28 cellular contexts compared by ENCODE assay signal in genomic region chr6:50276771-50277261, GRCh38.
"Had no signal": no experiment of that assay in that cellular context is flagged by ENCODE, and none has a peak within 500 bp of the region (broad histone marks: within the 10 kb centered on the region; RNA-seq: fewer than 3 reads in every experiment).

No MANE protein-coding gene starts in this region.

- DNase-seq: colonic mucosa; cortex of kidney; dermis blood vessel endothelial cell; dorsolateral prefrontal cortex; effector CD4-positive, alpha-beta T cell; effector CD8-positive, alpha-beta T cell; effector memory CD4-positive, alpha-beta T cell; effector memory CD8-positive, alpha-beta T cell; endodermal cell; erythroblast; esophagus squamous epithelium; foreskin fibroblast; foreskin keratinocyte; foreskin melanocyte; gastrocnemius medialis; glutamatergic neuron; head of caudate nucleus; heart left ventricle; heart right ventricle had no signal

- H3K27ac ChIP-seq: colonic mucosa, coronary artery, dorsolateral prefrontal cortex, epithelial cell of prostate, esophagus muscularis mucosa, esophagus squamous epithelium, foreskin keratinocyte, gastrocnemius medialis, gastroesophageal sphincter, heart left ventricle, heart right ventricle had no signal

- ATAC-seq: effector memory CD8-positive, alpha-beta T cell; esophagus mucosa; foreskin keratinocyte; gastrocnemius medialis; gastroesophageal sphincter; heart left ventricle; heart right ventricle had no signal

- FAIRE-seq: colon, endometrium, endothelial cell of umbilical vein, frontal cortex had no signal

- H3K27me3 ChIP-seq: colonic mucosa, esophagus muscularis mucosa, esophagus squamous epithelium, foreskin keratinocyte, gastrocnemius medialis, gastroesophageal sphincter, heart left ventricle, heart right ventricle had no signal

- H3K36me3 ChIP-seq: colonic mucosa, esophagus muscularis mucosa, esophagus squamous epithelium, gastrocnemius medialis, gastroesophageal sphincter, heart left ventricle, heart right ventricle had no signal

- H3K9me3 ChIP-seq: colonic mucosa, esophagus muscularis mucosa, esophagus squamous epithelium, gastrocnemius medialis, gastroesophageal sphincter, heart left ventricle had no signal

- H3K4me1 ChIP-seq: colonic mucosa, esophagus muscularis mucosa, esophagus squamous epithelium, foreskin keratinocyte, gastrocnemius medialis, gastroesophageal sphincter, heart left ventricle, heart right ventricle had no signal

- H3K4me3 ChIP-seq: colonic mucosa, coronary artery, dorsolateral prefrontal cortex, esophagus muscularis mucosa, esophagus squamous epithelium, gastrocnemius medialis, gastroesophageal sphincter, heart left ventricle, heart right ventricle had no signal
